Comparison of ENCODE assay signal across 8 cellular contexts in genomic region chr6:85679445-85680123, GRCh38. TPM values are rescaled to one million over a fixed set of nuclear protein-coding genes. Genes with fewer than 3 reads are reported as not detected.
A peak's percentile ranks its signal among the peaks of the same experiment; 100 is the strongest.
DNase-seq lines count a peak whose midpoint lies in the region; ATAC-seq lines count a peak whose summit lies in the region.

No MANE protein-coding gene starts in this region.

- H3K4me1 ChIP-seq in right cardiac atrium (ENCODE audit: control insufficient read depth, insufficient read depth, low read length) (no peaks in the 10 kb centered on the region), stomach smooth muscle (ENCODE audit: control insufficient read depth, insufficient read depth, low read length) (peaks cover 9% of the 10 kb centered on the region)

- intact Hi-C loops in activated CD4-positive, alpha-beta T cell treated with anti-CD3 and anti-CD28 coated beads for 36 hours (cut with DNase I, micrococcal nuclease), result loop anchor here (2.0 to 10.0 kb wide), 4 partner anchors 55 to 1825 kb away; partner anchors contain the start of genes CYB5R4 (in 1 of the 2) and RIPPLY2 (in 1 of the 2)
- intact Hi-C loops in right cardiac atrium (cut with DNase I), result loop anchor here in 3 of 4 donors (2.0 to 5.0 kb wide), 3 partner anchors 37 to 87 kb away; partner anchors contain the start of genes SNX14 (in 2 of the 3) and SYNCRIP (in 2 of the 3)

- H3K27me3 ChIP-seq in right cardiac atrium (ENCODE audit: control insufficient read depth, insufficient read depth) (no peaks in the 10 kb centered on the region), stomach smooth muscle (ENCODE audit: control insufficient read depth in 1 of 2, insufficient read depth in 2 of 2, low read length in 2 of 2) (no peaks in the 10 kb centered on the region)

- peak overlapping the region; percentile 90 for H3K4me3 Mint-ChIP-seq in activated CD4-positive, alpha-beta T cell treated with anti-CD3 and anti-CD28 coated beads for 36 hours
- peak overlapping the region; percentile 99 for H3K4me3 Mint-ChIP-seq in T-helper 2 cell treated with Interferon-gamma antibody and Interleukin-4, amounts not matched to agents 5 μg/mL and 100 μg/mL, for 36 hours

- H3K9me3 ChIP-seq in right cardiac atrium (ENCODE audit: control insufficient read depth, low read length) (no peaks in the 10 kb centered on the region), stomach smooth muscle (ENCODE audit: control insufficient read depth in 2 of 2, low read length in 2 of 2) (no peaks in the 10 kb centered on the region)

- H3K4me1 Mint-ChIP-seq in activated CD4-positive, alpha-beta T cell treated with anti-CD3 and anti-CD28 coated beads for 36 hours, result peaks cover 26% of the 10 kb centered on the region
- peaks cover 37% of the 10 kb centered on the region for H3K4me1 Mint-ChIP-seq in T-helper 2 cell treated with Interferon-gamma antibody and Interleukin-4, amounts not matched to agents 5 μg/mL and 100 μg/mL, for 36 hours (ENCODE audit: low read depth)

- peaks cover 5% of the 10 kb centered on the region for H3K9me3 Mint-ChIP-seq in activated CD4-positive, alpha-beta T cell treated with anti-CD3 and anti-CD28 coated beads for 36 hours (ENCODE audit: low read depth)
- H3K9me3 Mint-ChIP-seq in T-helper 2 cell treated with Interferon-gamma antibody and Interleukin-4, amounts not matched to agents 5 μg/mL and 100 μg/mL, for 36 hours, result peaks cover 7% of the 10 kb centered on the region

- peak overlapping the region; percentile 47 to 62 for H3K9ac ChIP-seq in stomach smooth muscle (ENCODE audit: low read length in 2 of 2)

- DNase-seq in activated CD4-positive, alpha-beta T cell treated with anti-CD3 and anti-CD28 coated beads for 36 hours, result no peak
- no peak for DNase-seq in activated CD4-positive, alpha-beta T cell treated with anti-CD3 and anti-CD28 coated beads for 1 hour
- DNase-seq in T-helper 2 cell treated with Interferon-gamma antibody and Interleukin-4, amounts not matched to agents 5 μg/mL and 100 μg/mL, for 36 hours (ENCODE audit: low spot score), result no peak
- DNase-seq in right cardiac atrium, result no peak
- DNase-seq in medulla oblongata (ENCODE audit: extremely low spot score), result no peak

- H3K27ac ChIP-seq in right cardiac atrium (ENCODE audit: low read length) (no peak overlapping the region), stomach smooth muscle (ENCODE audit: low read length) (peak overlapping the region; percentile 11)

- POLR2A ChIA-PET in activated CD4-positive, alpha-beta T cell treated with anti-CD3 and anti-CD28 coated beads for 36 hours (lab: Charles Lee), result interaction anchor here (0.8 to 5.4 kb wide), 4 partner anchors 10 to 86 kb away, joined by 4 to 265 read pairs (median 32); partner anchors contain the start of genes SNX14 and SYNCRIP

- H3K4me3 ChIP-seq in right cardiac atrium (ENCODE audit: low read length) (peak overlapping the region; percentile 44), stomach smooth muscle (ENCODE audit: low read length in 2 of 2) (peak overlapping the region; percentile 75 to 91)

- peaks cover 0 to 5% of the 10 kb centered on the region in 2 donors for H3K36me3 ChIP-seq in stomach smooth muscle (ENCODE audit: control insufficient read depth in 2 of 2, insufficient read depth in 2 of 2, low read length in 2 of 2)

- H3K27ac Mint-ChIP-seq in activated CD4-positive, alpha-beta T cell treated with anti-CD3 and anti-CD28 coated beads for 36 hours, result peak overlapping the region; percentile 91
- peak overlapping the region; percentile 86 for H3K27ac Mint-ChIP-seq in T-helper 2 cell treated with Interferon-gamma antibody and Interleukin-4, amounts not matched to agents 5 μg/mL and 100 μg/mL, for 36 hours

- H3K36me3 Mint-ChIP-seq in activated CD4-positive, alpha-beta T cell treated with anti-CD3 and anti-CD28 coated beads for 36 hours (ENCODE audit: low read depth), result peaks cover 49% of the 10 kb centered on the region
- peaks cover 51% of the 10 kb centered on the region for H3K36me3 Mint-ChIP-seq in T-helper 2 cell treated with Interferon-gamma antibody and Interleukin-4, amounts not matched to agents 5 μg/mL and 100 μg/mL, for 36 hours (ENCODE audit: low read depth)

- no peak for ATAC-seq in activated CD4-positive, alpha-beta T cell treated with anti-CD3 and anti-CD28 coated beads for 36 hours
- ATAC-seq in right cardiac atrium (no peak), HG03521 (IDR thresholded peaks at IDR 0.05; ENCODE audit: unreplicated experiment) (no peak), GM18520 (IDR thresholded peaks at IDR 0.05; ENCODE audit: unreplicated experiment) (no peak)

- H3K27me3 Mint-ChIP-seq in activated CD4-positive, alpha-beta T cell treated with anti-CD3 and anti-CD28 coated beads for 36 hours, result no peaks in the 10 kb centered on the region
- no peaks in the 10 kb centered on the region for H3K27me3 Mint-ChIP-seq in T-helper 2 cell treated with Interferon-gamma antibody and Interleukin-4, amounts not matched to agents 5 μg/mL and 100 μg/mL, for 36 hours (ENCODE audit: low read depth)

- WGBS in right cardiac atrium, result 25% methylated on average over 14 of the region's 14 CpGs

- CTCF ChIA-PET in activated CD4-positive, alpha-beta T cell treated with anti-CD3 and anti-CD28 coated beads for 36 hours (lab: Charles Lee), result interaction anchor here (1.1 to 2.1 kb wide), 4 partner anchors 10 to 86 kb away, joined by 4 to 7 read pairs (median 6); partner anchors contain the start of genes SNX14 and SYNCRIP

RNA-seq across cellular contexts. Expression of gene SYNCRIP, which starts 36.9 kb away (rescaled TPM):
- total RNA-seq in activated CD4-positive, alpha-beta T cell treated with anti-CD3 and anti-CD28 coated beads for 36 hours, result 100 to 1,000 TPM; 156 to 191 TPM
- 10 to 100 TPM; 60.8 to 89.5 (median 65.7) TPM for total RNA-seq in right cardiac atrium
- polyA plus RNA-seq in right cardiac atrium, result 31.7 TPM
